Comparison of ENCODE assay signal across 27 cellular contexts in the genomic region with DNA sequence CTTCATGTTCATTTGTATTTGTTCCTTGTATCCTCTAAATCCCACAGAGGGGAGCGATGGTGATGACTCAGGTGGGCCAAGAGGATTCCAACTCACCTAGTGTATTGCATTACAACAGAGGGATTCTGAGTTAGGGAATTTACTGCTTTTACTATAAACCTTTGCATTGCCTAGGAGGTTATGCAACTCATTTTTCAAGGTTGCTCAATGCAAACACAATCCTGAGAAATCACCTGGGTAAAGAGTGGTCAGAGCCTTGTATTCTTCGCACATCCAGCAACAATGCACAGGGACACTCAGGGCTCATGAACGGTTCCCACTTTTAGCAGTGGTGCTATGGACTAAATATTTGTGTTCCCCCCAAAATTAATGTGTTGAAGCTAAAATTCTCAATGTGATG.
"Had no signal": no experiment of that assay in that cellular context is flagged by ENCODE, and none has a peak within 500 bp of the region (broad histone marks: within the 10 kb centered on the region; RNA-seq: fewer than 3 reads in every experiment).

No MANE protein-coding gene starts in this region.

- H3K27me3 ChIP-seq: dorsolateral prefrontal cortex, neural progenitor cell, right atrium auricular region, sigmoid colon, stomach, thyroid gland had no signal

- H3K79me2 ChIP-seq: parathyroid adenoma had no signal

- H3K4me2 ChIP-seq: neural progenitor cell had no signal

- H3K4me3 ChIP-seq: dorsolateral prefrontal cortex, heart right ventricle, lung, mucosa of descending colon, neural progenitor cell, prostate gland, right atrium auricular region, sigmoid colon, stomach, thyroid gland had no signal

- H3K27ac ChIP-seq: dorsolateral prefrontal cortex, epithelial cell of prostate, heart right ventricle, neural progenitor cell, parathyroid adenoma, prostate gland, right atrium auricular region, sigmoid colon, stomach, thyroid gland had no signal

- H3K9me3 ChIP-seq: heart right ventricle, mucosa of descending colon, prostate gland, right atrium auricular region, sigmoid colon, stomach, thyroid gland had no signal

- DNase-seq: dorsolateral prefrontal cortex; effector CD4-positive, alpha-beta T cell; foreskin fibroblast; glutamatergic neuron; heart right ventricle; hypothalamus; immature natural killer cell; islet precursor cell; kidney glomerular epithelial cell; mesenchymal stem cell; mucosa of descending colon; naive B cell; sigmoid colon; stimulated activated CD4-positive, alpha-beta T cell treated with anti-CD3 and anti-CD28 coated beads, Interleukin-2, amount 100 ng/mL, for 24 hours; stimulated activated CD4-positive, alpha-beta T cell treated with anti-CD3 and anti-CD28 coated beads, Interleukin-4, amount 100 ng/mL, for 24 hours; stimulated activated naive CD4-positive, alpha-beta T cell treated with Interleukin-2 at 50 U/mL for 16 hours; stomach; thyroid gland had no signal

- H3K9ac ChIP-seq: neural progenitor cell, parathyroid adenoma had no signal

- H2AFZ ChIP-seq: neural progenitor cell, parathyroid adenoma had no signal

- ATAC-seq: esophagus mucosa; heart right ventricle; mucosa of descending colon; natural killer cell treated with Interleukin-12 subunit alpha and Interleukin-12 subunit beta and Interleukin-15 and Interleukin-18, amount 100 ng/mL, for 72 hours; stimulated activated effector memory CD8-positive, alpha-beta T cell treated with anti-CD3 and anti-CD28 coated beads, Interleukin-12 subunit alpha, Interleukin-12 subunit beta, amount 100 ng/mL, for 72 hours had no signal

- H3K36me3 ChIP-seq: heart right ventricle, neural progenitor cell, prostate gland, right atrium auricular region, sigmoid colon, stomach, thyroid gland had no signal

- H3K4me1 ChIP-seq: heart right ventricle, neural progenitor cell, parathyroid adenoma, prostate gland, right atrium auricular region, sigmoid colon, stomach, thyroid gland had no signal
